In the genomic region with DNA sequence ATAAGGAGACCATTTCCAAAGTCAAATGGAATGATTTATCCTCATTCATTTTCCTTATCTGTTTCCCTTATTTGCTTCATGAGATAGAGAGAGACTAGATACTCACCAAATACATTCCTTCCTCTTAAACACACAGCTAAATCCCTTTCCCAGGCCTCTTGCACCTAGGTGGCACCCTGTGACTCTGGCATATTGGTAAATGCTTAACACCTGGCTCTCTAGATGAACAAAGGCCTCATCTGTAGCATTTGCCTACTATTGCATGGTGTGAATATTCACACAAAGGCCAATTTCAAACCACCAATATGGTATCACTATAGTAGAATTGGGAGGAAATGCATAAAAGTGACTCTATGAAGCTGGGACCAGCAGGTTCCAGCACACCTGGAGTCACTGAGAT, we compare ENCODE assay signal across 36 cellular contexts. TPM values are rescaled to one million over a fixed set of nuclear protein-coding genes. Genes with fewer than 3 reads are reported as not detected.
"Had no signal": no experiment of that assay in that cellular context is flagged by ENCODE, and none has a peak within 500 bp of the region (broad histone marks: within the 10 kb centered on the region; RNA-seq: fewer than 3 reads in every experiment).

No MANE protein-coding gene starts in this region.

- H3K27me3 Mint-ChIP-seq: activated CD4-positive, alpha-beta memory T cell treated with anti-CD3 and anti-CD28 coated beads for 36 hours; activated CD8-positive, alpha-beta T cell treated with anti-CD3 and anti-CD28 coated beads for 36 hours; activated naive CD8-positive, alpha-beta T cell treated with anti-CD3 and anti-CD28 coated beads for 36 hours; activated T-helper 17 cell treated with anti-CD3 and anti-CD28 coated beads, Interleukin-2, amount 50 U/mL, for 72 hours had no signal

- H3K4me3 ChIP-seq: adrenal gland had no signal

- H3K4me3 Mint-ChIP-seq: activated B cell treated with CpG ODN at 0.5 μM for 24 hours; activated CD4-positive, alpha-beta memory T cell treated with anti-CD3 and anti-CD28 coated beads for 36 hours; activated CD4-positive, alpha-beta T cell treated with anti-CD3 and anti-CD28 coated beads, Interleukin-2, amount 10 ng/mL, durations not matched to agents 24 days and 14 days; activated CD8-positive, alpha-beta T cell treated with anti-CD3 and anti-CD28 coated beads for 36 hours; activated naive CD4-positive, alpha-beta T cell treated with anti-CD3 and anti-CD28 coated beads for 36 hours; activated naive CD8-positive, alpha-beta T cell treated with anti-CD3 and anti-CD28 coated beads for 36 hours; activated T-cell treated with anti-CD3 and anti-CD28 coated beads, Interleukin-2, amount 50 U/mL, for 4 hours; activated T-cell treated with anti-CD3 and anti-CD28 coated beads, Interleukin-2, amount 50 U/mL, for 72 hours; activated T-helper 1 cell treated with anti-CD3 and anti-CD28 coated beads, Interleukin-12 subunit alpha, Interleukin-12 subunit beta, Interleukin-2, Interleukin-4 antibody, amounts not matched to agents 30 ng/mL and 10 ng/mL and 1 ng/mL, durations not matched to agents 14 hours and 24 hours and 36 hours; activated T-helper 17 cell treated with anti-CD3 and anti-CD28 coated beads, Interleukin-2, amount 50 U/mL, for 72 hours; brain; T-helper 1 cell treated with Interleukin-12 subunit alpha and Interleukin-12 subunit beta and Interleukin-4 antibody, amounts not matched to agents 30 μg/mL and 1 μg/mL, for 36 hours; T-helper 2 cell treated with Interferon-gamma antibody and Interleukin-4, amounts not matched to agents 5 μg/mL and 100 μg/mL, for 36 hours had no signal

- H3K36me3 ChIP-seq: adrenal gland had no signal

- H3K4me1 Mint-ChIP-seq: activated B cell treated with CpG ODN at 0.5 μM for 24 hours; activated CD4-positive, alpha-beta T cell treated with anti-CD3 and anti-CD28 coated beads, Interleukin-2, amount 10 ng/mL, durations not matched to agents 24 days and 14 days; activated naive CD8-positive, alpha-beta T cell treated with anti-CD3 and anti-CD28 coated beads for 36 hours; activated T-helper 17 cell treated with anti-CD3 and anti-CD28 coated beads, Interleukin-2, amount 50 U/mL, for 72 hours had no signal

- FAIRE-seq: TTC549 had no signal

- H3K36me3 Mint-ChIP-seq: activated CD4-positive, alpha-beta memory T cell treated with anti-CD3 and anti-CD28 coated beads for 36 hours; activated naive CD4-positive, alpha-beta T cell treated with anti-CD3 and anti-CD28 coated beads, Interleukin-2, amount 50 U/mL, for 72 hours; activated naive CD8-positive, alpha-beta T cell treated with anti-CD3 and anti-CD28 coated beads for 36 hours; brain had no signal

- H3K27ac ChIP-seq: adrenal gland, VCaP had no signal

- ATAC-seq: activated CD8-positive, alpha-beta T cell treated with anti-CD3 and anti-CD28 coated beads for 36 hours; activated naive CD4-positive, alpha-beta T cell treated with anti-CD3 and anti-CD28 coated beads, Interleukin-2, amount 50 U/mL, for 72 hours; activated T-cell treated with anti-CD3 and anti-CD28 coated beads, Interleukin-2, amount 50 U/mL, for 4 hours; activated T-cell treated with anti-CD3 and anti-CD28 coated beads, Interleukin-2, amount 50 U/mL, for 72 hours; activated T-helper 17 cell treated with anti-CD3 and anti-CD28 coated beads, Interleukin-2, amount 50 U/mL, for 72 hours had no signal

- H3K9me3 Mint-ChIP-seq: activated CD4-positive, alpha-beta T cell treated with anti-CD3 and anti-CD28 coated beads, Interleukin-2, amount 10 ng/mL, durations not matched to agents 24 days and 14 days; activated T-helper 1 cell treated with anti-CD3 and anti-CD28 coated beads, Interleukin-12 subunit alpha, Interleukin-12 subunit beta, Interleukin-2, Interleukin-4 antibody, amounts not matched to agents 30 ng/mL and 10 ng/mL and 1 ng/mL, durations not matched to agents 14 hours and 24 hours and 36 hours; activated T-helper 17 cell treated with anti-CD3 and anti-CD28 coated beads, Interleukin-2, amount 50 U/mL, for 72 hours; T-helper 1 cell treated with Interleukin-12 subunit alpha and Interleukin-12 subunit beta and Interleukin-4 antibody, amounts not matched to agents 30 μg/mL and 1 μg/mL, for 36 hours; T-helper 2 cell treated with Interferon-gamma antibody and Interleukin-4, amounts not matched to agents 5 μg/mL and 100 μg/mL, for 36 hours had no signal

- H3K4me1 ChIP-seq: adrenal gland had no signal

- H3K27ac Mint-ChIP-seq: activated B cell treated with CpG ODN at 0.5 μM for 24 hours; activated CD4-positive, alpha-beta memory T cell treated with anti-CD3 and anti-CD28 coated beads for 36 hours; activated CD4-positive, alpha-beta T cell treated with anti-CD3 and anti-CD28 coated beads, Interleukin-2, amount 10 ng/mL, durations not matched to agents 24 days and 14 days; activated CD8-positive, alpha-beta T cell treated with anti-CD3 and anti-CD28 coated beads for 36 hours; activated naive CD4-positive, alpha-beta T cell treated with anti-CD3 and anti-CD28 coated beads for 36 hours; activated naive CD4-positive, alpha-beta T cell treated with anti-CD3 and anti-CD28 coated beads, Interleukin-2, amount 50 U/mL, for 72 hours; activated naive CD8-positive, alpha-beta T cell treated with anti-CD3 and anti-CD28 coated beads for 36 hours; activated T-cell treated with anti-CD3 and anti-CD28 coated beads, Interleukin-2, amount 50 U/mL, for 72 hours; activated T-helper 1 cell treated with anti-CD3 and anti-CD28 coated beads, Interleukin-12 subunit alpha, Interleukin-12 subunit beta, Interleukin-2, Interleukin-4 antibody, amounts not matched to agents 30 ng/mL and 10 ng/mL and 1 ng/mL, durations not matched to agents 14 hours and 24 hours and 36 hours; activated T-helper 17 cell treated with anti-CD3 and anti-CD28 coated beads, Interleukin-2, amount 50 U/mL, for 72 hours; brain; T-helper 1 cell treated with Interleukin-12 subunit alpha and Interleukin-12 subunit beta and Interleukin-4 antibody, amounts not matched to agents 30 μg/mL and 1 μg/mL, for 36 hours; T-helper 2 cell treated with Interferon-gamma antibody and Interleukin-4, amounts not matched to agents 5 μg/mL and 100 μg/mL, for 36 hours had no signal

- DNase-seq: activated B cell treated with CpG ODN at 0.5 μM for 24 hours; activated CD4-positive, alpha-beta memory T cell treated with anti-CD3 and anti-CD28 coated beads for 36 hours; activated CD4-positive, alpha-beta T cell treated with anti-CD3 and anti-CD28 coated beads for 4 hours; activated CD4-positive, alpha-beta T cell treated with anti-CD3 and anti-CD28 coated beads, Interleukin-2, amount 10 ng/mL, durations not matched to agents 24 days and 14 days; activated CD4-positive, alpha-beta T cell treated with anti-CD3 and anti-CD28 coated beads, Interleukin-2, amount 50 U/mL, for 1 hour; activated CD4-positive, alpha-beta T cell treated with anti-CD3 and anti-CD28 coated beads, Interleukin-2, amount 50 U/mL, for 4 hours; activated CD4-positive, CD25-positive, alpha-beta regulatory T cell treated with anti-CD3 and anti-CD28 coated beads, Interleukin-2, amount 50 U/mL, for 72 hours; activated CD8-positive, alpha-beta memory T cell treated with anti-CD3 and anti-CD28 coated beads, Interleukin-2, amount 50 U/mL, for 4 hours; activated CD8-positive, alpha-beta T cell treated with anti-CD3 and anti-CD28 coated beads for 36 hours; activated effector memory CD4-positive, alpha-beta T cell treated with anti-CD3 and anti-CD28 coated beads, Interleukin-2, amount 50 U/mL, for 16 hours; activated gamma-delta T cell treated with Interleukin-2 at 50 U/mL for 16 hours; activated naive CD4-positive, alpha-beta T cell; activated naive CD4-positive, alpha-beta T cell treated with anti-CD3 and anti-CD28 coated beads for 36 hours; activated naive CD4-positive, alpha-beta T cell treated with anti-CD3 and anti-CD28 coated beads, Interleukin-2, amount 50 U/mL, for 16 hours; activated naive CD8-positive, alpha-beta T cell treated with anti-CD3 and anti-CD28 coated beads for 36 hours; activated T-cell treated with anti-CD3 and anti-CD28 coated beads for 4 hours; activated T-cell treated with anti-CD3 and anti-CD28 coated beads, Interleukin-2, amount 50 U/mL, for 1 hour; activated T-cell treated with anti-CD3 and anti-CD28 coated beads, Interleukin-2, amount 50 U/mL, for 4 hours; activated T-cell treated with anti-CD3 and anti-CD28 coated beads, Interleukin-2, amount 50 U/mL, for 72 hours; adrenal gland; amniotic stem cell; aorta; central memory CD4-positive, alpha-beta T cell; T-helper 1 cell; T-helper 2 cell; T-helper 9 cell had no signal

- H3K9me3 ChIP-seq: adrenal gland had no signal

- H3K27me3 ChIP-seq: adrenal gland had no signal

RNA-seq across cellular contexts. Expression of gene SLC10A4, which starts 22.1 kb away (rescaled TPM):
- total RNA-seq: activated B cell treated with CpG ODN at 0.5 μM for 24 hours; activated CD4-positive, alpha-beta memory T cell treated with anti-CD3 and anti-CD28 coated beads for 36 hours; activated CD4-positive, alpha-beta T cell treated with anti-CD3 and anti-CD28 coated beads, Interleukin-2, amount 10 ng/mL, durations not matched to agents 24 days and 14 days; activated CD8-positive, alpha-beta T cell treated with anti-CD3 and anti-CD28 coated beads for 36 hours; activated naive CD4-positive, alpha-beta T cell treated with anti-CD3 and anti-CD28 coated beads for 36 hours; activated naive CD4-positive, alpha-beta T cell treated with anti-CD3 and anti-CD28 coated beads, Interleukin-2, amount 50 U/mL, for 72 hours; activated naive CD8-positive, alpha-beta T cell treated with anti-CD3 and anti-CD28 coated beads for 36 hours; activated T-cell treated with anti-CD3 and anti-CD28 coated beads, Interleukin-2, amount 50 U/mL, for 4 hours; activated T-cell treated with anti-CD3 and anti-CD28 coated beads, Interleukin-2, amount 50 U/mL, for 72 hours; activated T-helper 17 cell treated with anti-CD3 and anti-CD28 coated beads, Interleukin-2, amount 50 U/mL, for 72 hours had no signal

RNA-seq across cellular contexts. Expression of gene ZAR1, which starts 29.1 kb away (rescaled TPM):
- total RNA-seq: activated B cell treated with CpG ODN at 0.5 μM for 24 hours; activated CD4-positive, alpha-beta memory T cell treated with anti-CD3 and anti-CD28 coated beads for 36 hours; activated CD4-positive, alpha-beta T cell treated with anti-CD3 and anti-CD28 coated beads, Interleukin-2, amount 10 ng/mL, durations not matched to agents 24 days and 14 days; activated CD8-positive, alpha-beta memory T cell treated with anti-CD3 and anti-CD28 coated beads for 36 hours; activated CD8-positive, alpha-beta T cell treated with anti-CD3 and anti-CD28 coated beads for 36 hours; activated naive CD4-positive, alpha-beta T cell treated with anti-CD3 and anti-CD28 coated beads for 36 hours; activated naive CD4-positive, alpha-beta T cell treated with anti-CD3 and anti-CD28 coated beads, Interleukin-2, amount 50 U/mL, for 72 hours; activated naive CD8-positive, alpha-beta T cell treated with anti-CD3 and anti-CD28 coated beads for 36 hours; activated T-cell treated with anti-CD3 and anti-CD28 coated beads, Interleukin-2, amount 50 U/mL, for 4 hours; activated T-cell treated with anti-CD3 and anti-CD28 coated beads, Interleukin-2, amount 50 U/mL, for 72 hours; activated T-helper 1 cell treated with anti-CD3 and anti-CD28 coated beads, Interleukin-12 subunit alpha, Interleukin-12 subunit beta, Interleukin-2, Interleukin-4 antibody, amounts not matched to agents 30 ng/mL and 10 ng/mL and 1 ng/mL, durations not matched to agents 14 hours and 24 hours and 36 hours; activated T-helper 17 cell treated with anti-CD3 and anti-CD28 coated beads, Interleukin-2, amount 50 U/mL, for 72 hours; adrenal gland; aorta; cardiac septum had no signal
- polyA plus RNA-seq: adrenal gland, aorta had no signal
